17 cellular contexts compared by ENCODE assay signal in genomic region chr1:148166558-148167492, GRCh38. TPM values are rescaled to one million over a fixed set of nuclear protein-coding genes. Genes with fewer than 3 reads are reported as not detected.
DNase-seq lines count a peak whose midpoint lies in the region; ATAC-seq, FAIRE-seq and TF ChIP-seq lines count a peak whose summit lies in the region.
"Had no signal": no experiment of that assay in that cellular context is flagged by ENCODE, and none has a peak within 500 bp of the region (broad histone marks: within the 10 kb centered on the region; RNA-seq: fewer than 3 reads in every experiment).

No MANE protein-coding gene starts in this region.

- CTCF ChIA-PET in A549 (lab: Yijun Ruan, JAX): no interaction called here
- CTCF ChIA-PET in OCI-LY7 (lab: Charles Lee; ENCODE audit: unreplicated experiment): no interaction called here

- H3K27ac ChIP-seq in A549 (no peak overlapping the region), OCI-LY7 (ENCODE audit: low read depth, low read length, poor library complexity, severe bottlenecking) (peak overlapping the region; percentile 47), hepatocyte (peak overlapping the region; percentile 13), prostate gland (no peak overlapping the region)
- H3K27ac ChIP-seq: dorsolateral prefrontal cortex, psoas muscle had no signal

- no peaks in the 10 kb centered on the region for H3K36me3 ChIP-seq in OCI-LY7 (ENCODE audit: insufficient read depth, low read length)
- no peaks in the 10 kb centered on the region for H3K36me3 ChIP-seq in hepatocyte (replicated peaks; ENCODE audit: insufficient read depth, low read depth)
- no peaks in the 10 kb centered on the region for H3K36me3 ChIP-seq in prostate gland
- H3K36me3 ChIP-seq: MG63 had no signal

- H3K4me1 ChIP-seq in A549 (peaks cover 9% of the 10 kb centered on the region), OCI-LY7 (ENCODE audit: insufficient read depth, low read length, poor library complexity, severe bottlenecking) (peaks cover 24% of the 10 kb centered on the region), hepatocyte (ENCODE audit: insufficient read depth) (peaks cover 10% of the 10 kb centered on the region), prostate gland (replicated peaks) (no peaks in the 10 kb centered on the region)
- H3K4me1 ChIP-seq: psoas muscle had no signal

- H3K36me3 Mint-ChIP-seq in glutamatergic neuron (ENCODE audit: unreplicated experiment): no peaks in the 10 kb centered on the region
- H3K36me3 Mint-ChIP-seq: naive thymus-derived CD4-positive, alpha-beta T cell had no signal

- ATAC-seq in A549: no peak
- ATAC-seq: naive thymus-derived CD4-positive, alpha-beta T cell; psoas muscle; Right ventricle myocardium inferior had no signal

- H4K20me1 ChIP-seq in OCI-LY7 (ENCODE audit: insufficient read depth, low read length) (no peaks in the 10 kb centered on the region), hepatocyte (ENCODE audit: insufficient read depth, poor library complexity, severe bottlenecking) (no peaks in the 10 kb centered on the region)

- WGBS in A549 (ENCODE audit: missing lambda C conversion rate): 47% methylated on average over 4 of the region's 4 CpGs
- WGBS in hepatocyte (ENCODE audit: low lambda C conversion rate, missing lambda C conversion rate): 56% methylated on average over 4 of the region's 4 CpGs
- 68% methylated on average over 4 of the region's 4 CpGs for WGBS in prostate gland

- H3K4me3 ChIP-seq in A549 (no peak overlapping the region), OCI-LY7 (ENCODE audit: low read depth, low read length, poor library complexity, severe bottlenecking) (peak overlapping the region; percentile 10), hepatocyte (no peak overlapping the region), prostate gland (no peak overlapping the region)
- H3K4me3 ChIP-seq: dorsolateral prefrontal cortex, MG63, psoas muscle had no signal

- BruUV-seq in OCI-LY7 (replicated peaks; lab: Mats Ljungman, UMichigan): no TSS peak

- H3K4me2 ChIP-seq in A549 (peak overlapping the region; percentile 26), OCI-LY7 (ENCODE audit: low read length) (peak overlapping the region; percentile 63), hepatocyte (peak overlapping the region; percentile 8)

- H3K27me3 Mint-ChIP-seq in glutamatergic neuron (ENCODE audit: unreplicated experiment): peaks cover 5% of the 10 kb centered on the region

- H3K9me3 ChIP-seq in A549 (no peaks in the 10 kb centered on the region), OCI-LY7 (ENCODE audit: low read length) (no peaks in the 10 kb centered on the region), hepatocyte (ENCODE audit: low read depth) (no peaks in the 10 kb centered on the region), prostate gland (no peaks in the 10 kb centered on the region)
- H3K9me3 ChIP-seq: MG63, psoas muscle had no signal

- H3K4me3 Mint-ChIP-seq in glutamatergic neuron (ENCODE audit: unreplicated experiment): no peak overlapping the region
- H3K4me3 Mint-ChIP-seq: naive thymus-derived CD4-positive, alpha-beta T cell had no signal

- no peak overlapping the region for H3K27ac Mint-ChIP-seq in glutamatergic neuron (ENCODE audit: unreplicated experiment)
- H3K27ac Mint-ChIP-seq: naive thymus-derived CD4-positive, alpha-beta T cell had no signal

- intact Hi-C loops in OCI-LY7 (cut with micrococcal nuclease; ENCODE audit: unreplicated experiment): no loop called here
- intact Hi-C loops in prostate gland (cut with DNase I): no loop called here

- POLR2A ChIA-PET in A549 (lab: Yijun Ruan, JAX) (no interaction called here), OCI-LY7 (lab: Charles Lee) (no interaction called here)

- H3K9me3 Mint-ChIP-seq in glutamatergic neuron (ENCODE audit: unreplicated experiment): peaks cover 1% of the 10 kb centered on the region
- H3K9me3 Mint-ChIP-seq: naive thymus-derived CD4-positive, alpha-beta T cell had no signal

- DNase-seq in A549 (ENCODE audit: low read depth in 1 of 2, low spot score in 1 of 2): no peak
- peak; percentile 7 for DNase-seq in GM10266 (ENCODE audit: extremely low spot score)
- DNase-seq in OCI-LY7 (ENCODE audit: low spot score): peak; percentile 33
- peak; percentile 37 for DNase-seq in hepatocyte (ENCODE audit: low spot score)
- DNase-seq in iPS-NIHi7 (ENCODE audit: extremely low spot score): no peak
- no peak for DNase-seq in GDM1 (lab: John Stamatoyannopoulos, UW)
- no peak for DNase-seq in prostate gland (ENCODE audit: low spot score)
- no peak for DNase-seq in glutamatergic neuron
- DNase-seq: activated naive CD4-positive, alpha-beta T cell treated with anti-CD3 and anti-CD28 coated beads, Interleukin-2, amount 50 U/mL, for 16 hours; DMS153; dorsolateral prefrontal cortex; MG63; naive thymus-derived CD4-positive, alpha-beta T cell; NCI-H2107; NCI-H774; psoas muscle had no signal

- H3K9me2 ChIP-seq in OCI-LY7 (ENCODE audit: insufficient read depth, low read length): no peaks in the 10 kb centered on the region
- no peaks in the 10 kb centered on the region for H3K9me2 ChIP-seq in hepatocyte (replicated peaks; ENCODE audit: insufficient read depth)

- no peak for TF ChIP-seq EP300 in A549 (IDR thresholded peaks at IDR 0.05)

- H3K4me1 Mint-ChIP-seq in glutamatergic neuron (ENCODE audit: low read depth, unreplicated experiment): peaks cover 2% of the 10 kb centered on the region

- TF ChIP-seq RAD21 in A549 (conservative IDR thresholded peaks at IDR 0.05 in 1 of 2, IDR thresholded peaks at IDR 0.05 in 1 of 2): no peak

- H3K79me2 ChIP-seq in OCI-LY7 (ENCODE audit: insufficient read depth, low read depth, low read length): no peaks in the 10 kb centered on the region
- H3K79me2 ChIP-seq in hepatocyte: no peaks in the 10 kb centered on the region

- TF ChIP-seq POLR2A in A549 (IDR thresholded peaks at IDR 0.05; ENCODE audit: low read length) (no peak), prostate gland (IDR thresholded peaks at IDR 0.05) (no peak)

- TF ChIP-seq CTCF in A549 (IDR thresholded peaks at IDR 0.05) (no peak), GM10266 (IDR thresholded peaks at IDR 0.05; ENCODE audit: control insufficient read depth, insufficient read depth, low read depth, missing control alignments) (no peak), OCI-LY7 (conservative IDR thresholded peaks at IDR 0.05; ENCODE audit: low read length) (no peak), hepatocyte (IDR thresholded peaks at IDR 0.05; ENCODE audit: poor library complexity) (no peak), prostate gland (IDR thresholded peaks at IDR 0.05) (no peak), glutamatergic neuron (IDR thresholded peaks at IDR 0.05; ENCODE audit: partially characterized antibody, unreplicated experiment) (no peak)

- H2AFZ ChIP-seq in OCI-LY7 (ENCODE audit: low read length) (peak overlapping the region; percentile 48; the same call in 1 of the 2 replicates), hepatocyte (no peak overlapping the region)

- FAIRE-seq in A549 (lab: Jason Lieb, UNC): no peak

- H3K27me3 ChIP-seq in hepatocyte (no peaks in the 10 kb centered on the region), prostate gland (replicated peaks; ENCODE audit: insufficient read depth) (no peaks in the 10 kb centered on the region)
- H3K27me3 ChIP-seq: MG63 had no signal

TF ChIP-seq in A549, 52 proteins besides CTCF, POLR2A, EP300 and RAD21 (continues in another document):
- TF ChIP-seq KDM1A (IDR thresholded peaks at IDR 0.05; ENCODE audit: low read depth) (no peak), ZFP36 (IDR thresholded peaks at IDR 0.05; ENCODE audit: borderline replicate concordance, partially characterized antibody) (no peak), HDAC2 (IDR thresholded peaks at IDR 0.05) (no peak), JUNB (IDR thresholded peaks at IDR 0.05) (no peak), EHF (CRISPR knock-in tag; IDR thresholded peaks at IDR 0.05) (no peak), ZSCAN20 (CRISPR knock-in tag; IDR thresholded peaks at IDR 0.05) (no peak), JUN (IDR thresholded peaks at IDR 0.05) (no peak)
- TF ChIP-seq, protein P1, sequence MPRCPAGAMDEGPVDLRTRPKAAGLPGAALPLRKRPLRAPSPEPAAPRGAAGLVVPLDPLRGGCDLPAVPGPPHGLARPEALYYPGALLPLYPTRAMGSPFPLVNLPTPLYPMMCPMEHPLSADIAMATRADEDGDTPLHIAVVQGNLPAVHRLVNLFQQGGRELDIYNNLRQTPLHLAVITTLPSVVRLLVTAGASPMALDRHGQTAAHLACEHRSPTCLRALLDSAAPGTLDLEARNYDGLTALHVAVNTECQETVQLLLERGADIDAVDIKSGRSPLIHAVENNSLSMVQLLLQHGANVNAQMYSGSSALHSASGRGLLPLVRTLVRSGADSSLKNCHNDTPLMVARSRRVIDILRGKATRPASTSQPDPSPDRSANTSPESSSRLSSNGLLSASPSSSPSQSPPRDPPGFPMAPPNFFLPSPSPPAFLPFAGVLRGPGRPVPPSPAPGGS (IDR thresholded peaks at IDR 0.05): no peak
- TF ChIP-seq, protein P2, sequence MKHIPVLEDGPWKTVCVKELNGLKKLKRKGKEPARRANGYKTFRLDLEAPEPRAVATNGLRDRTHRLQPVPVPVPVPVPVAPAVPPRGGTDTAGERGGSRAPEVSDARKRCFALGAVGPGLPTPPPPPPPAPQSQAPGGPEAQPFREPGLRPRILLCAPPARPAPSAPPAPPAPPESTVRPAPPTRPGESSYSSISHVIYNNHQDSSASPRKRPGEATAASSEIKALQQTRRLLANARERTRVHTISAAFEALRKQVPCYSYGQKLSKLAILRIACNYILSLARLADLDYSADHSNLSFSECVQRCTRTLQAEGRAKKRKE (CRISPR knock-in tag; IDR thresholded peaks at IDR 0.05; ENCODE audit: low read depth): no peak
- TF ChIP-seq, protein P3, sequence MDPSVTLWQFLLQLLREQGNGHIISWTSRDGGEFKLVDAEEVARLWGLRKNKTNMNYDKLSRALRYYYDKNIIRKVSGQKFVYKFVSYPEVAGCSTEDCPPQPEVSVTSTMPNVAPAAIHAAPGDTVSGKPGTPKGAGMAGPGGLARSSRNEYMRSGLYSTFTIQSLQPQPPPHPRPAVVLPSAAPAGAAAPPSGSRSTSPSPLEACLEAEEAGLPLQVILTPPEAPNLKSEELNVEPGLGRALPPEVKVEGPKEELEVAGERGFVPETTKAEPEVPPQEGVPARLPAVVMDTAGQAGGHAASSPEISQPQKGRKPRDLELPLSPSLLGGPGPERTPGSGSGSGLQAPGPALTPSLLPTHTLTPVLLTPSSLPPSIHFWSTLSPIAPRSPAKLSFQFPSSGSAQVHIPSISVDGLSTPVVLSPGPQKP (IDR thresholded peaks at IDR 0.05; ENCODE audit: low read depth, low read length): no peak

RNA-seq across cellular contexts. Expression of gene NBPF11, which starts 14.7 kb away (rescaled TPM):
- polyA plus RNA-seq in A549 (2011; rRNA removed) (12.1 and 13.8 TPM in 2 replicates), A549 (2017; fragmentation: RNase III; extraction: RNeasy Plus Mini Kit Qiagen cat#74134 plus additional on column Dnase treatment) (5.6 to 6.5 TPM (median 5.8 TPM) in 3 replicates), hepatocyte (6.4 and 9.2 TPM in 2 replicates)
- polyA plus RNA-seq in A549 (2012; cell fraction: cytosol; rRNA removed): 3.6 and 4.1 TPM in 2 replicates
- 11.4 and 16.2 TPM in 2 replicates for polyA plus RNA-seq in A549 (2012; cell fraction: nucleus; rRNA removed)
- 4.8 and 5.9 TPM in 2 replicates for polyA minus RNA-seq in A549 (2011; rRNA and poly(A)+ RNA removed)
- 11.7 and 13.2 TPM in 2 replicates for total RNA-seq in OCI-LY7 (2014; rRNA removed; shearing (Covaris generic))
- total RNA-seq in OCI-LY7 (2022) (20.3 and 24.8 TPM in 2 replicates), hepatocyte (9.9 and 10.0 TPM in 2 replicates), prostate gland (10 to 100 TPM in 1 of 2 donors, 1 to 10 TPM in 1; 8.7 to 16.0 TPM), glutamatergic neuron (ENCODE audit: unreplicated experiment) (8.9 TPM)

Comparison
In these comparisons a context has a peak if more than half of its experiments do, and no peak if none do; other contexts are left out.
1. DNase-seq: peak in GM10266 (single experiment), OCI-LY7 (single experiment) and hepatocyte (single experiment); none in A549 (0 of 2), iPS-NIHi7 (single experiment), GDM1 (single experiment), prostate gland (single experiment) and glutamatergic neuron (single experiment).
2. H3K27ac ChIP-seq: peak in OCI-LY7 (single experiment) and hepatocyte (single experiment); none in A549 (0 of 2) and prostate gland (0 of 2).
3. H3K4me2 ChIP-seq: peak in every context shown above with its lines; median percentile 63 in OCI-LY7; 26 in A549; 8 in hepatocyte.